ENCODE assay signal across 8 cellular contexts in genomic region chr11:69640260-69640994, GRCh38. TPM values are rescaled to one million over a fixed set of nuclear protein-coding genes. Genes with fewer than 3 reads are reported as not detected.
DNase-seq lines count a peak whose midpoint lies in the region; ATAC-seq and TF ChIP-seq lines count a peak whose summit lies in the region.

No MANE protein-coding gene starts in this region.

- peak overlapping the region; percentile 75 to 95 for H3K4me3 ChIP-seq in SK-N-SH (ENCODE audit: low read depth in 2 of 2, low read length in 1 of 2)
- peak overlapping the region; percentile 74 for H3K4me3 ChIP-seq in iPS-18a (ENCODE audit: low read length)
- peak overlapping the region; percentile 68 to 99 (median 92) for H3K4me3 ChIP-seq in spleen

- peak overlapping the region; percentile 99 for H3K4me2 ChIP-seq in SK-N-SH

- peak overlapping the region; percentile 34 for H3K4me3 Mint-ChIP-seq in activated naive CD8-positive, alpha-beta T cell treated with anti-CD3 and anti-CD28 coated beads, Interleukin-2, amount 50 U/mL, for 24 hours

- peak overlapping the region; percentile 54; the same call in 1 of the 2 replicates for H2AFZ ChIP-seq in SK-N-SH (ENCODE audit: low read depth)

- no peak for TF ChIP-seq EP300 in SK-N-SH (IDR thresholded peaks at IDR 0.05; ENCODE audit: borderline replicate concordance in 1 of 2, low read depth in 1 of 2, low read length in 1 of 2)

- peaks cover 36% of the 10 kb centered on the region for H3K4me1 Mint-ChIP-seq in activated naive CD8-positive, alpha-beta T cell treated with anti-CD3 and anti-CD28 coated beads, Interleukin-2, amount 50 U/mL, for 24 hours

- no peak for TF ChIP-seq POLR2A in spleen (IDR thresholded peaks at IDR 0.05)

- peaks cover 36% of the 10 kb centered on the region for H4K20me1 ChIP-seq in SK-N-SH (ENCODE audit: insufficient read depth)

- POLR2A ChIA-PET in SK-N-SH (lab: Yijun Ruan, JAX) = interaction anchor here (0.8 to 2.1 kb wide), 4 partner anchors 191 to 514 kb away, joined by 3 to 16 read pairs (median 8); no protein-coding TSS in a partner anchor

- H3K27ac ChIP-seq in SK-N-SH (ENCODE audit: low read depth in 2 of 2, low read length in 1 of 2) (peak overlapping the region; percentile 94 to 97), iPS-18a (ENCODE audit: low read length) (peak overlapping the region; percentile 42), spleen (peak overlapping the region in 6 of 8 donors; percentile 78 to 89 (median 87))

- CTCF ChIA-PET in SK-N-SH (lab: Yijun Ruan, JAX) = interaction anchor here (1.0 to 11.0 kb wide), 9 partner anchors 29 to 550 kb away, joined by 3 to 403 read pairs (median 6); partner anchors contain the start of gene SMIM38

- no peak; the same call in 2 of the 3 replicates for ATAC-seq in SK-N-SH treated with all-trans-retinoic acid at 6 μM for 48 hours
- no peak for ATAC-seq in activated naive CD8-positive, alpha-beta T cell treated with anti-CD3 and anti-CD28 coated beads, Interleukin-2, amount 50 U/mL, for 24 hours

- H3F3A ChIP-seq in SK-N-SH (replicated peaks; ENCODE audit: insufficient read depth) = peaks cover 22% of the 10 kb centered on the region

- no peaks in the 10 kb centered on the region for H3K9me2 ChIP-seq in SK-N-SH

- no peak; the same call in 1 of the 2 replicates for TF ChIP-seq CTCF in SK-N-SH (IDR thresholded peaks at IDR 0.05)
- TF ChIP-seq CTCF in spleen (IDR thresholded peaks at IDR 0.05 in 8 of 11, conservative IDR thresholded peaks at IDR 0.05 in 3 of 11) = no peak

- WGBS in SK-N-SH (ENCODE audit: low lambda C conversion rate) = under 1% methylated on average over 32 of the region's 43 CpGs
- WGBS in spleen, 5 donors = 1 to 2% (median 2%) methylated on average over 36 to 43 of the region's 43 CpGs

- H3K4me1 ChIP-seq in SK-N-SH (ENCODE audit: control insufficient read depth in 1 of 2, insufficient read depth in 2 of 2, low read depth in 1 of 2, low read length in 1 of 2) = peaks cover 6 to 39% of the 10 kb centered on the region in 2 experiments; a peak in 3 of 4 replicates
- peaks cover 14% of the 10 kb centered on the region for H3K4me1 ChIP-seq in iPS-18a (ENCODE audit: control insufficient read depth, low read depth, low read length)
- peaks cover 48 to 96% (median 75%) of the 10 kb centered on the region in 6 donors for H3K4me1 ChIP-seq in spleen

- H3K27me3 ChIP-seq in SK-N-SH (ENCODE audit: insufficient read depth) = no peaks in the 10 kb centered on the region
- peaks cover 35% of the 10 kb centered on the region for H3K27me3 ChIP-seq in iPS-18a (ENCODE audit: control insufficient read depth, insufficient read depth, low read length)
- peaks cover 0 to 87% (median 47%) of the 10 kb centered on the region in 7 donors for H3K27me3 ChIP-seq in spleen (replicated peaks in 1 of 7)

- H3K9me3 ChIP-seq in SK-N-SH (no peaks in the 10 kb centered on the region), iPS-18a (ENCODE audit: control insufficient read depth, low read depth, low read length) (no peaks in the 10 kb centered on the region), spleen (no peaks in the 10 kb centered on the region)

- DNase-seq in SK-N-SH (no peak), spleen (peak; percentile 81), GM19238 (ENCODE audit: insufficient read length, low spot score) (no peak), activated gamma-delta T cell treated with Interleukin-2 at 50 U/mL for 16 hours (no peak), NOMO-1 treated with DMSO at 0.1 percent for 48 hours (lab: John Stamatoyannopoulos, UW; ENCODE audit: unreplicated experiment) (no peak)
- peak; percentile 14 for DNase-seq in activated naive CD8-positive, alpha-beta T cell treated with anti-CD3 and anti-CD28 coated beads, Interleukin-2, amount 50 U/mL, for 24 hours

- no peaks in the 10 kb centered on the region for H3K9me3 Mint-ChIP-seq in activated naive CD8-positive, alpha-beta T cell treated with anti-CD3 and anti-CD28 coated beads, Interleukin-2, amount 50 U/mL, for 24 hours

- no peaks in the 10 kb centered on the region for H3K36me3 Mint-ChIP-seq in activated naive CD8-positive, alpha-beta T cell treated with anti-CD3 and anti-CD28 coated beads, Interleukin-2, amount 50 U/mL, for 24 hours (ENCODE audit: low read depth)

- H3K36me3 ChIP-seq in SK-N-SH (replicated peaks in 1 of 2; ENCODE audit: control insufficient read depth in 1 of 2, insufficient read depth in 2 of 2, low read length in 1 of 2) (peaks cover 18 to 23% of the 10 kb centered on the region in 2 experiments), iPS-18a (ENCODE audit: control insufficient read depth, low read depth, low read length) (peaks cover 19% of the 10 kb centered on the region), spleen (peaks cover 0 to 23% (median 0%) of the 10 kb centered on the region in 6 donors)

- H3K27me3 Mint-ChIP-seq in activated naive CD8-positive, alpha-beta T cell treated with anti-CD3 and anti-CD28 coated beads, Interleukin-2, amount 50 U/mL, for 24 hours = peaks cover 41% of the 10 kb centered on the region

- no peak overlapping the region for H3K27ac Mint-ChIP-seq in activated naive CD8-positive, alpha-beta T cell treated with anti-CD3 and anti-CD28 coated beads, Interleukin-2, amount 50 U/mL, for 24 hours

- peaks cover 63% of the 10 kb centered on the region for H3K79me2 ChIP-seq in SK-N-SH (ENCODE audit: insufficient read depth)

- H3K9ac ChIP-seq in SK-N-SH (peak overlapping the region; percentile 100), iPS-18a (ENCODE audit: low read length) (peak overlapping the region; percentile 79)

- intact Hi-C loops in spleen (cut with DNase I; ENCODE audit: low total_unique reads) = loop anchor here (5.0 kb wide), 1 partner anchor 348 kb away; the partner anchor contains the start of gene MYEOV

- no peak for TF ChIP-seq RAD21 in SK-N-SH (IDR thresholded peaks at IDR 0.05; ENCODE audit: low read length)

TF ChIP-seq in SK-N-SH, 30 proteins besides CTCF, POLR2A, EP300 and RAD21:
- no peak for TF ChIP-seq NRF1 (IDR thresholded peaks at IDR 0.05; ENCODE audit: low read depth, low read length)
- TF ChIP-seq MAX (IDR thresholded peaks at IDR 0.05; ENCODE audit: low read depth) = peak; percentile 71
- no peak for TF ChIP-seq NFIC (IDR thresholded peaks at IDR 0.05; ENCODE audit: borderline replicate concordance)
- TF ChIP-seq YY1 (IDR thresholded peaks at IDR 0.05; ENCODE audit: low read depth) = peak; percentile 60; the same call in 1 of the 2 replicates
- TF ChIP-seq IRF3 (IDR thresholded peaks at IDR 0.05; ENCODE audit: low read depth, low read length) = no peak
- peak; percentile 74 for TF ChIP-seq MXI1 (IDR thresholded peaks at IDR 0.05; ENCODE audit: low read depth, low read length)
- peak; percentile 45; the same call in 1 of the 2 replicates for TF ChIP-seq RFX5 (IDR thresholded peaks at IDR 0.05; ENCODE audit: low read length)

TF ChIP-seq in SK-N-SH treated with all-trans-retinoic acid at 6 μM for 48 hours, 23 proteins besides CTCF, POLR2A, EP300 and RAD21:
- TF ChIP-seq, protein P1, sequence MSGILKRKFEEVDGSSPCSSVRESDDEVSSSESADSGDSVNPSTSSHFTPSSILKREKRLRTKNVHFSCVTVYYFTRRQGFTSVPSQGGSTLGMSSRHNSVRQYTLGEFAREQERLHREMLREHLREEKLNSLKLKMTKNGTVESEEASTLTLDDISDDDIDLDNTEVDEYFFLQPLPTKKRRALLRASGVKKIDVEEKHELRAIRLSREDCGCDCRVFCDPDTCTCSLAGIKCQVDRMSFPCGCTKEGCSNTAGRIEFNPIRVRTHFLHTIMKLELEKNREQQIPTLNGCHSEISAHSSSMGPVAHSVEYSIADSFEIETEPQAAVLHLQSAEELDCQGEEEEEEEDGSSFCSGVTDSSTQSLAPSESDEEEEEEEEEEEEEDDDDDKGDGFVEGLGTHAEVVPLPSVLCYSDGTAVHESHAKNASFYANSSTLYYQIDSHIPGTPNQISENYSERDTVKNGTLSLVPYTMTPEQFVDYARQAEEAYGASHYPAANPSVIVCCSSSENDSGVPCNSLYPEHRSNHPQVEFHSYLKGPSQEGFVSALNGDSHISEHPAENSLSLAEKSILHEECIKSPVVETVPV (CRISPR knock-in tag; IDR thresholded peaks at IDR 0.05) = no peak
- TF ChIP-seq ARNTL (CRISPR knock-in tag; IDR thresholded peaks at IDR 0.05; ENCODE audit: borderline replicate concordance, low read depth) (no peak), ZNF565 (CRISPR knock-in tag; conservative IDR thresholded peaks at IDR 0.05; ENCODE audit: low read depth) (no peak), ESRRG (CRISPR knock-in tag; IDR thresholded peaks at IDR 0.05) (no peak)
- TF ChIP-seq, protein P2, sequence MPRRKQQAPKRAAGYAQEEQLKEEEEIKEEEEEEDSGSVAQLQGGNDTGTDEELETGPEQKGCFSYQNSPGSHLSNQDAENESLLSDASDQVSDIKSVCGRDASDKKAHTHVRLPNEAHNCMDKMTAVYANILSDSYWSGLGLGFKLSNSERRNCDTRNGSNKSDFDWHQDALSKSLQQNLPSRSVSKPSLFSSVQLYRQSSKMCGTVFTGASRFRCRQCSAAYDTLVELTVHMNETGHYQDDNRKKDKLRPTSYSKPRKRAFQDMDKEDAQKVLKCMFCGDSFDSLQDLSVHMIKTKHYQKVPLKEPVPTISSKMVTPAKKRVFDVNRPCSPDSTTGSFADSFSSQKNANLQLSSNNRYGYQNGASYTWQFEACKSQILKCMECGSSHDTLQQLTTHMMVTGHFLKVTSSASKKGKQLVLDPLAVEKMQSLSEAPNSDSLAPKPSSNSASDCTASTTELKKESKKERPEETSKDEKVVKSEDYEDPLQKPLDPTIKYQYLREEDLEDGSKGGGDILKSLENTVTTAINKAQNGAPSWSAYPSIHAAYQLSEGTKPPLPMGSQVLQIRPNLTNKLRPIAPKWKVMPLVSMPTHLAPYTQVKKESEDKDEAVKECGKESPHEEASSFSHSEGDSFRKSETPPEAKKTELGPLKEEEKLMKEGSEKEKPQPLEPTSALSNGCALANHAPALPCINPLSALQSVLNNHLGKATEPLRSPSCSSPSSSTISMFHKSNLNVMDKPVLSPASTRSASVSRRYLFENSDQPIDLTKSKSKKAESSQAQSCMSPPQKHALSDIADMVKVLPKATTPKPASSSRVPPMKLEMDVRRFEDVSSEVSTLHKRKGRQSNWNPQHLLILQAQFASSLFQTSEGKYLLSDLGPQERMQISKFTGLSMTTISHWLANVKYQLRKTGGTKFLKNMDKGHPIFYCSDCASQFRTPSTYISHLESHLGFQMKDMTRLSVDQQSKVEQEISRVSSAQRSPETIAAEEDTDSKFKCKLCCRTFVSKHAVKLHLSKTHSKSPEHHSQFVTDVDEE (CRISPR knock-in tag; IDR thresholded peaks at IDR 0.05) = no peak

RNA-seq across cellular contexts. Expression of gene CCND1, which starts 0.5 kb away (rescaled TPM):
- 242 and 285 TPM in 2 replicates for polyA plus RNA-seq in SK-N-SH (2012; rRNA removed)
- polyA plus RNA-seq in SK-N-SH (2012; cell fraction: cytosol; rRNA removed) = 196 and 213 TPM in 2 replicates
- polyA plus RNA-seq in SK-N-SH (2012; cell fraction: nucleus; rRNA removed) = 319 and 430 TPM in 2 replicates
- 10 to 100 TPM; 14.3 to 96.6 (median 60.5) TPM for total RNA-seq in spleen
- polyA plus RNA-seq in spleen = 10 to 100 TPM in 1 of 3 donors, 1 to 10 TPM in 2; 4.3 to 22.7 (median 6.4) TPM

RNA-seq across cellular contexts. Expression of gene LTO1, which starts 34.7 kb away (rescaled TPM):
- 30.8 and 33.1 TPM in 2 replicates for polyA plus RNA-seq in SK-N-SH (2012; rRNA removed)
- 27.2 and 30.5 TPM in 2 replicates for polyA plus RNA-seq in SK-N-SH (2012; cell fraction: cytosol; rRNA removed)
- polyA plus RNA-seq in SK-N-SH (2012; cell fraction: nucleus; rRNA removed) = 93.5 and 102 TPM in 2 replicates
- total RNA-seq in spleen = 10 to 100 TPM; 21.0 to 41.4 (median 31.3) TPM
- 10 to 100 TPM; 17.5 to 32.3 (median 30.8) TPM for polyA plus RNA-seq in spleen

Comparison
In these comparisons a context has a peak if more than half of its experiments do, and no peak if none do; other contexts are left out.
1. DNase-seq: peak in activated naive CD8-positive, alpha-beta T cell treated with anti-CD3 and anti-CD28 coated beads, Interleukin-2, amount 50 U/mL, for 24 hours (single experiment) and spleen (single experiment); none in SK-N-SH (single experiment), GM19238 (single experiment), activated gamma-delta T cell treated with Interleukin-2 at 50 U/mL for 16 hours (single experiment) and NOMO-1 treated with DMSO at 0.1 percent for 48 hours (single experiment).
2. H3K27ac ChIP-seq: peak in every context shown above with its lines; median percentile 96 in SK-N-SH; 87 in spleen; 42 in iPS-18a.
3. RNA of gene CCND1, which starts 0.5 kb away (polyA plus RNA-seq): 196 to 430 TPM in SK-N-SH; 4.3 to 22.7 TPM in spleen; every median in the first group is over 4 times any median in the second.
4. Peak in every context shown above with its lines, with median percentiles within 50 percentile points of each other: H3K4me3 ChIP-seq.